In genomic region chr1:6325482-6325881, GRCh38 we compare ENCODE assay signal across 17 cellular contexts.
DNase-seq lines count a peak whose midpoint lies in the region; ATAC-seq, FAIRE-seq and TF ChIP-seq lines count a peak whose summit lies in the region.
"Had no signal": no experiment of that assay in that cellular context is flagged by ENCODE, and none has a peak within 500 bp of the region (broad histone marks: within the 10 kb centered on the region; RNA-seq: fewer than 3 reads in every experiment).

No MANE protein-coding gene starts in this region.

- TF ChIP-seq CTCF in LNCaP clone FGC (IDR thresholded peaks at IDR 0.05; ENCODE audit: control insufficient read depth, extremely low read depth, insufficient read depth): no peak
- no peak for TF ChIP-seq CTCF in bronchial epithelial cell (IDR thresholded peaks at IDR 0.05; ENCODE audit: insufficient read depth, low read length, severe bottlenecking)
- no peak for TF ChIP-seq CTCF in keratinocyte (optimal IDR thresholded peaks at IDR 0.05 in 1 of 3, IDR thresholded peaks at IDR 0.05 in 1 of 3, conservative IDR thresholded peaks at IDR 0.05 in 1 of 3; ENCODE audit: extremely low read depth in 1 of 3, insufficient read depth in 2 of 3, low read length in 3 of 3)
- no peak for TF ChIP-seq CTCF in stomach (IDR thresholded peaks at IDR 0.05)

- no peak for TF ChIP-seq POLR2A in stomach (IDR thresholded peaks at IDR 0.05)

- dilution Hi-C loops in keratinocyte (cut with MboI; ENCODE audit: extremely low pct_ligation_motif_present, low sequenced_read_pairs): no loop called here

- H3K9ac ChIP-seq in keratinocyte (ENCODE audit: control insufficient read depth, extremely low read depth, insufficient read depth, low read length): peak overlapping the region; percentile 53
- H3K9ac ChIP-seq: SK-N-SH had no signal

- FAIRE-seq in bronchial epithelial cell (lab: Jason Lieb, UNC) (peak; percentile 98), keratinocyte (lab: Jason Lieb, UNC) (peak; percentile 99)
- FAIRE-seq: H54 had no signal

- H3K9me3 ChIP-seq in keratinocyte (ENCODE audit: control insufficient read depth, low read depth, low read length) (no peaks in the 10 kb centered on the region), stomach (no peaks in the 10 kb centered on the region)
- H3K9me3 ChIP-seq: Caco-2, Peyer's patch, SK-N-SH had no signal

- peaks cover 24% of the 10 kb centered on the region for H3K4me1 ChIP-seq in keratinocyte (ENCODE audit: control insufficient read depth, extremely low read depth, insufficient read depth, low read length)
- H3K4me1 ChIP-seq in stomach: peaks cover 0 to 25% (median 14%) of the 10 kb centered on the region in 4 donors
- H3K4me1 ChIP-seq: Caco-2, Peyer's patch had no signal

- H3K9me1 ChIP-seq in keratinocyte (ENCODE audit: control insufficient read depth, extremely low read depth, insufficient read depth, low read length): no peaks in the 10 kb centered on the region

- H3K27ac ChIP-seq in keratinocyte (ENCODE audit: control insufficient read depth, insufficient read depth, low read length) (peak overlapping the region; percentile 50), stomach (peak overlapping the region in 1 of 5 donors; percentile 35)

- peak overlapping the region; percentile 33 for H3K4me2 ChIP-seq in keratinocyte (ENCODE audit: control insufficient read depth, extremely low read depth, insufficient read depth, low read depth, low read length)
- H3K4me2 ChIP-seq: SK-N-SH had no signal

- DNase-seq in LNCaP clone FGC (ENCODE audit: low read depth) (peak; percentile 23), bronchial epithelial cell (ENCODE audit: low read depth) (peak; percentile 97), keratinocyte (ENCODE audit: low read depth, low spot score) (peak; percentile 71), stomach (peak; percentile 45), NCI-H146 (lab: John Stamatoyannopoulos, UW) (no peak), HK-2 (ENCODE audit: unreplicated experiment) (no peak)
- DNase-seq: Caco-2; CD4-positive, CD25-positive, alpha-beta regulatory T cell; HFFc6; NCI-H1436; NCI-H2081; NCI-H510A treated with DMSO at 0.1 percent for 48 hours; Peyer's patch; SHP77; SK-N-SH had no signal

- ATAC-seq in HG03457 (IDR thresholded peaks at IDR 0.05; ENCODE audit: unreplicated experiment): no peak

- 44 to 90% (median 49%) methylated on average over 4 to 7 of the region's 7 CpGs for WGBS in stomach, 5 donors

- no peaks in the 10 kb centered on the region for H4K20me1 ChIP-seq in keratinocyte (ENCODE audit: control insufficient read depth, extremely low read depth, insufficient read depth, low read length)

- H3K27me3 ChIP-seq in bronchial epithelial cell (ENCODE audit: control insufficient read depth, insufficient read depth, low read length) (no peaks in the 10 kb centered on the region), keratinocyte (ENCODE audit: control insufficient read depth, extremely low read depth, insufficient read depth, low read length) (no peaks in the 10 kb centered on the region), stomach (no peaks in the 10 kb centered on the region)
- H3K27me3 ChIP-seq: Peyer's patch had no signal

- peaks cover 12% of the 10 kb centered on the region for H3K79me2 ChIP-seq in keratinocyte (ENCODE audit: control insufficient read depth, insufficient read depth, low read length)

- intact Hi-C loops in stomach (cut with DNase I; ENCODE audit: low total_unique reads): no loop called here

- H3K4me3 ChIP-seq in LNCaP clone FGC (ENCODE audit: low read depth, low read length) (no peak overlapping the region), bronchial epithelial cell (ENCODE audit: low read depth, low read length) (no peak overlapping the region), keratinocyte (ENCODE audit: control insufficient read depth in 2 of 3, extremely low read depth in 1 of 3, insufficient read depth in 2 of 3, low read depth in 1 of 3, low read length in 3 of 3) (peak overlapping the region in 1 of 3 experiments; percentile 1), stomach (no peak overlapping the region)
- H3K4me3 ChIP-seq: Peyer's patch had no signal

- TF ChIP-seq EP300 in stomach (IDR thresholded peaks at IDR 0.05): no peak

- H3K36me3 ChIP-seq in bronchial epithelial cell (ENCODE audit: control insufficient read depth, insufficient read depth, low read length) (peaks cover 25% of the 10 kb centered on the region), keratinocyte (ENCODE audit: control insufficient read depth in 2 of 2, extremely low read depth in 1 of 2, insufficient read depth in 2 of 2, low read length in 2 of 2) (peaks cover 28 to 37% of the 10 kb centered on the region in 2 experiments), stomach (peaks cover 0 to 20% (median 12%) of the 10 kb centered on the region in 4 donors)

- no peak overlapping the region for H2AFZ ChIP-seq in keratinocyte (ENCODE audit: control insufficient read depth, low read length)

Comparison
In these comparisons a context has a peak if more than half of its experiments do, and no peak if none do; other contexts are left out.
1. DNase-seq: peak in LNCaP clone FGC (single experiment), bronchial epithelial cell (single experiment), keratinocyte (single experiment) and stomach (single experiment); none in NCI-H146 (single experiment) and HK-2 (single experiment).